8 cellular contexts compared by ENCODE assay signal in genomic region chr1:33347650-33347992, GRCh38. TPM values are rescaled to one million over a fixed set of nuclear protein-coding genes. Genes with fewer than 3 reads are reported as not detected.
A peak's percentile ranks its signal among the peaks of the same experiment; 100 is the strongest.
DNase-seq lines count a peak whose midpoint lies in the region; ATAC-seq, FAIRE-seq and TF ChIP-seq lines count a peak whose summit lies in the region.

No MANE protein-coding gene starts in this region.

- no peak for TF ChIP-seq RAD21 in A549 (conservative IDR thresholded peaks at IDR 0.05 in 1 of 2, IDR thresholded peaks at IDR 0.05 in 1 of 2)

- TF ChIP-seq EP300 in A549 (IDR thresholded peaks at IDR 0.05), result no peak

- H3K9me2 ChIP-seq in Karpas-422 (replicated peaks; ENCODE audit: insufficient read depth, low read length), result no peaks in the 10 kb centered on the region

- H3K27ac ChIP-seq in A549 (peak overlapping the region; percentile 97 to 98), Karpas-422 (ENCODE audit: low read length) (no peak overlapping the region), body of pancreas (peak overlapping the region; percentile 86 to 93 (median 90)), left lung (peak overlapping the region; percentile 96 to 97)

- CTCF ChIA-PET in A549 (lab: Yijun Ruan, JAX), result interaction anchor here (0.8 to 1.4 kb wide), 4 partner anchors 19 to 123 kb away, joined by 3 to 5 read pairs (median 4); no protein-coding TSS in a partner anchor

- H3K4me2 ChIP-seq in A549 (peak overlapping the region; percentile 96), Karpas-422 (ENCODE audit: low read depth, low read length, poor library complexity, severe bottlenecking) (peak overlapping the region; percentile 93)

- peaks cover 68% of the 10 kb centered on the region for H3K79me2 ChIP-seq in Karpas-422 (ENCODE audit: low read length)

- H2AFZ ChIP-seq in Karpas-422 (ENCODE audit: low read length), result no peak overlapping the region

- H3K36me3 ChIP-seq in Karpas-422 (ENCODE audit: insufficient read depth, low read length) (peaks cover 10% of the 10 kb centered on the region), body of pancreas (replicated peaks in 1 of 2; ENCODE audit: insufficient read depth in 1 of 2, low read depth in 2 of 2) (no peaks in the 10 kb centered on the region), left lung (peaks cover 0 to 18% of the 10 kb centered on the region in 2 donors)

- H3K4me1 ChIP-seq in A549 (peaks cover 47% of the 10 kb centered on the region), Karpas-422 (ENCODE audit: low read length) (peaks cover 52% of the 10 kb centered on the region), body of pancreas (peaks cover 65% of the 10 kb centered on the region), left lung (peaks cover 48 to 68% of the 10 kb centered on the region in 2 donors)

- H3K27me3 Mint-ChIP-seq in type B pancreatic cell, result no peaks in the 10 kb centered on the region

- DNase-seq in A549 (ENCODE audit: low read depth in 1 of 2, low spot score in 1 of 2) (peak; percentile 11 to 28), Karpas-422 (no peak), body of pancreas (peak in 1 of 4 donors; percentile 41), left lung (peak in 1 of 2 donors; percentile 65), type B pancreatic cell (ENCODE audit: extremely low spot score, unreplicated experiment) (no peak), hepatic stellate cell (ENCODE audit: low spot score) (no peak)
- DNase-seq in stimulated activated CD4-positive, alpha-beta T cell treated with anti-CD3 and anti-CD28 coated beads, Interleukin-4, amount 100 ng/mL, for 24 hours, result no peak

- peak overlapping the region; percentile 92 for H3K4me3 Mint-ChIP-seq in type B pancreatic cell

- ATAC-seq in A549, result peak in 1 of 2 experiments; percentile 13; a peak in 2 of 6 replicates
- no peak for ATAC-seq in body of pancreas
- ATAC-seq in left lung, result no peak
- no peak for ATAC-seq in GM19463 (IDR thresholded peaks at IDR 0.05; ENCODE audit: unreplicated experiment)

- no peak for TF ChIP-seq POLR2A in A549 (IDR thresholded peaks at IDR 0.05; ENCODE audit: low read length)
- TF ChIP-seq POLR2A in body of pancreas (IDR thresholded peaks at IDR 0.05), result no peak

- H3K4me1 Mint-ChIP-seq in type B pancreatic cell (ENCODE audit: unreplicated experiment), result peaks cover 65% of the 10 kb centered on the region

- POLR2A ChIA-PET in A549 (lab: Yijun Ruan, JAX), result no interaction called here

- H3K9me3 ChIP-seq in A549 (no peaks in the 10 kb centered on the region), Karpas-422 (ENCODE audit: low read length) (no peaks in the 10 kb centered on the region), body of pancreas (no peaks in the 10 kb centered on the region), left lung (no peaks in the 10 kb centered on the region)

- H3K9ac ChIP-seq in Karpas-422 (ENCODE audit: low read length), result peak overlapping the region; percentile 94

- peak overlapping the region; percentile 68 for H3K4me3 ChIP-seq in A549
- H3K4me3 ChIP-seq in Karpas-422 (ENCODE audit: low read length), result peak overlapping the region; percentile 96
- peak overlapping the region in 1 of 2 donors; percentile 81 for H3K4me3 ChIP-seq in body of pancreas
- peak overlapping the region; percentile 74 to 91 for H3K4me3 ChIP-seq in left lung

- peaks cover 19% of the 10 kb centered on the region for H3K36me3 Mint-ChIP-seq in type B pancreatic cell

- WGBS in A549 (ENCODE audit: missing lambda C conversion rate), result 12% methylated on average over 5 of the region's 5 CpGs
- 21 to 23% methylated on average over 5 of the region's 5 CpGs for WGBS in body of pancreas, 2 donors

- no peak for FAIRE-seq in A549 (lab: Jason Lieb, UNC)

- H3K27me3 ChIP-seq in Karpas-422 (ENCODE audit: low read length), result no peaks in the 10 kb centered on the region
- no peaks in the 10 kb centered on the region for H3K27me3 ChIP-seq in body of pancreas
- no peaks in the 10 kb centered on the region for H3K27me3 ChIP-seq in left lung

- H3K9me3 Mint-ChIP-seq in type B pancreatic cell, result no peaks in the 10 kb centered on the region

- peaks cover 7% of the 10 kb centered on the region; the same call in 1 of the 2 replicates for H4K20me1 ChIP-seq in Karpas-422 (ENCODE audit: insufficient read depth, low read depth, low read length)

- H3K27ac Mint-ChIP-seq in type B pancreatic cell, result peak overlapping the region; percentile 89

- intact Hi-C loops in body of pancreas (cut with DNase I), result no loop called here
- intact Hi-C loops in left lung (cut with DNase I), result no loop called here

- no peak for TF ChIP-seq CTCF in A549 (IDR thresholded peaks at IDR 0.05)
- TF ChIP-seq CTCF in body of pancreas (IDR thresholded peaks at IDR 0.05), result no peak
- no peak for TF ChIP-seq CTCF in left lung (IDR thresholded peaks at IDR 0.05)
- no peak for TF ChIP-seq CTCF in type B pancreatic cell (conservative IDR thresholded peaks at IDR 0.05)

TF ChIP-seq in A549, 52 proteins besides CTCF, POLR2A, EP300 and RAD21:
- no peak for TF ChIP-seq HEYL (CRISPR knock-in tag; IDR thresholded peaks at IDR 0.05)
- TF ChIP-seq ELK1 (IDR thresholded peaks at IDR 0.05; ENCODE audit: low read depth, low read length), result no peak
- TF ChIP-seq NR3C1 (IDR thresholded peaks at IDR 0.05), result no peak
- TF ChIP-seq FOXS1 (CRISPR knock-in tag; IDR thresholded peaks at IDR 0.05), result no peak
- no peak for TF ChIP-seq HOXB13 (CRISPR knock-in tag; IDR thresholded peaks at IDR 0.05; ENCODE audit: low read depth)
- no peak for TF ChIP-seq ATOH8 (CRISPR knock-in tag; IDR thresholded peaks at IDR 0.05; ENCODE audit: low read depth)
- no peak for TF ChIP-seq POLR2AphosphoS2 (conservative IDR thresholded peaks at IDR 0.05; ENCODE audit: low read length)
- no peak for TF ChIP-seq HOXB5 (CRISPR knock-in tag; IDR thresholded peaks at IDR 0.05)
- TF ChIP-seq MAX (IDR thresholded peaks at IDR 0.05), result no peak
- no peak for TF ChIP-seq KDM1A (IDR thresholded peaks at IDR 0.05; ENCODE audit: low read depth)
- TF ChIP-seq USF2 (IDR thresholded peaks at IDR 0.05), result no peak
- no peak for TF ChIP-seq HOXA7 (CRISPR knock-in tag; IDR thresholded peaks at IDR 0.05)
- no peak for TF ChIP-seq HMGXB4 (CRISPR knock-in tag; IDR thresholded peaks at IDR 0.05; ENCODE audit: borderline replicate concordance)
- no peak for TF ChIP-seq EHF (CRISPR knock-in tag; IDR thresholded peaks at IDR 0.05)
TF ChIP-seq in A549: peak in this region for 0.

RNA-seq across cellular contexts. Expression of gene A3GALT2, which starts 26.7 kb away (rescaled TPM):
- not detected in 2 replicates for polyA plus RNA-seq in A549 (2011; rRNA removed)
- not detected in 2 replicates for polyA plus RNA-seq in A549 (2012; cell fraction: cytosol; rRNA removed)
- 0.24 TPM in 1 of 2 replicates, not detected in the other for polyA plus RNA-seq in A549 (2012; cell fraction: nucleus; rRNA removed)
- polyA plus RNA-seq in A549 (2017; fragmentation: RNase III; extraction: RNeasy Plus Mini Kit Qiagen cat#74134 plus additional on column Dnase treatment), result not detected in 3 replicates
- not detected in 2 replicates for polyA minus RNA-seq in A549 (2011; rRNA and poly(A)+ RNA removed)
- total RNA-seq in Karpas-422 (2014; rRNA removed; shearing (Covaris generic); ENCODE audit: low replicate concordance), result 0.47 TPM in 1 of 2 replicates, not detected in the other
- total RNA-seq in body of pancreas, result not detected
- total RNA-seq in left lung, result not detected
- total RNA-seq in type B pancreatic cell (ENCODE audit: low replicate concordance), result 0.29 TPM in 1 of 2 replicates, not detected in the other

Comparison
In these comparisons a context has a peak if more than half of its experiments do, and no peak if none do; other contexts are left out.
1. DNase-seq: peak in A549 (2 of 2); none in Karpas-422 (single experiment), type B pancreatic cell (single experiment), hepatic stellate cell (single experiment) and stimulated activated CD4-positive, alpha-beta T cell treated with anti-CD3 and anti-CD28 coated beads, Interleukin-4, amount 100 ng/mL, for 24 hours (single experiment).